Comparison of ENCODE assay signal across 1 cellular context in genomic region chr4:13640149-13640671, GRCh38.
A peak's percentile ranks its signal among the peaks of the same experiment; 100 is the strongest.
TF ChIP-seq lines count a peak whose summit lies in the region.

No MANE protein-coding gene starts in this region.

TF ChIP-seq in H1, 55 proteins besides CTCF, POLR2A, EP300 and RAD21 (continued from another document):
- TF ChIP-seq E2F6 (IDR thresholded peaks at IDR 0.05) (peak; percentile 33; the same call in 1 of the 2 replicates), POU5F1 (IDR thresholded peaks at IDR 0.05; ENCODE audit: low read depth, low read length) (no peak), KDM4A (IDR thresholded peaks at IDR 0.05; ENCODE audit: low read depth, low read length, severe bottlenecking) (peak; percentile 22), TEAD4 (IDR thresholded peaks at IDR 0.05; ENCODE audit: low read depth, low read length) (peak; percentile 85; the same call in 1 of the 2 replicates), JUND (IDR thresholded peaks at IDR 0.05; ENCODE audit: low read length) (peak; percentile 80), JUN (IDR thresholded peaks at IDR 0.05; ENCODE audit: low read depth, low read length) (peak; percentile 11; the same call in 1 of the 2 replicates), ASH2L (IDR thresholded peaks at IDR 0.05; ENCODE audit: low read length) (peak; percentile 48)
